8 cellular contexts compared by ENCODE assay signal in the genomic region with DNA sequence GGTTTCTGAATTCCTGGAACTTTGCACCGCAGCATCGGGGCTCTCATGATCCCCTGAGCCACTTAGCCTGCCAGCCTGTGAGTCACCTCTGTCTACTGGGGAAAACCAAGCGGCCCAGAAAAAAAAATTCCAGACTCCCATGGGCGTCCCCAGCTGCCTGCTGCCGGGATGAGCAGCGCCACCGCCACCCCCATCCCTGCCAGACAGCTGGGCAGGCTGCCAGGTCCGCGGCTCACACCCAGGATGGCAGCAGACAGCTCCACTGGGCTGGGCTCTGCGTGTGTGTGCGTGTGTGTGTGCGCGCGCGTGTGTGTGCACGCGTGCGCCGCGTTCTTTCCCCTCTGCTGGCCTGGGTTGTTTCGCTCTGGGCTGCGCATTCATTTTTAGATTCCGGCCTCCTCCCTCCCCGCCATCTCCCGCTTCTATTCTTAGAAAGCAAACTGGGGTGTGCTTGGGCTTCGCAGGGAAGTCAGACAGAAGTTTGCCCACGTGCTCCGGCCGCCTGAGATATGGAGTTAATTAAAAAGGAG. TPM values are rescaled to one million over a fixed set of nuclear protein-coding genes. Genes with fewer than 3 reads are reported as not detected.
DNase-seq lines count a peak whose midpoint lies in the region; ATAC-seq and TF ChIP-seq lines count a peak whose summit lies in the region.

No MANE protein-coding gene starts in this region.

- H3K4me3 ChIP-seq in AG10803 (ENCODE audit: low read length) = peak overlapping the region; percentile 55
- H3K4me3 ChIP-seq in duodenal mucosa (ENCODE audit: low read depth in 1 of 2, low read length in 2 of 2) = peak overlapping the region in 1 of 2 donors; percentile 54

- POLR2A ChIA-PET in activated CD8-positive, alpha-beta T cell treated with anti-CD3 and anti-CD28 coated beads, Interleukin-2, amount 10 ng/mL, durations not matched to agents 7 days and 5 days (lab: Charles Lee) = no interaction called here

- peak; percentile 47 for ATAC-seq in GM21786 (IDR thresholded peaks at IDR 0.05; ENCODE audit: unreplicated experiment)
- ATAC-seq in activated CD8-positive, alpha-beta T cell treated with anti-CD3 and anti-CD28 coated beads, Interleukin-2, amount 10 ng/mL, durations not matched to agents 7 days and 5 days = peak; percentile 60

- CTCF ChIA-PET in activated CD8-positive, alpha-beta T cell treated with anti-CD3 and anti-CD28 coated beads, Interleukin-2, amount 10 ng/mL, durations not matched to agents 7 days and 5 days (lab: Charles Lee) = no interaction called here

- no peaks in the 10 kb centered on the region for H3K9me3 ChIP-seq in duodenal mucosa (ENCODE audit: control insufficient read depth in 1 of 2, low read length in 2 of 2)

- no peaks in the 10 kb centered on the region for H3K9me3 Mint-ChIP-seq in activated CD8-positive, alpha-beta T cell treated with anti-CD3 and anti-CD28 coated beads, Interleukin-2, amount 10 ng/mL, durations not matched to agents 7 days and 5 days (ENCODE audit: insufficient read depth)

- no peak overlapping the region for H3K9ac ChIP-seq in duodenal mucosa (ENCODE audit: low read depth in 1 of 2, low read length in 2 of 2)

- H3K4me1 Mint-ChIP-seq in activated CD8-positive, alpha-beta T cell treated with anti-CD3 and anti-CD28 coated beads, Interleukin-2, amount 10 ng/mL, durations not matched to agents 7 days and 5 days (ENCODE audit: low read depth) = peaks cover 14% of the 10 kb centered on the region

- peak overlapping the region; percentile 27 for H3K4me3 Mint-ChIP-seq in activated CD8-positive, alpha-beta T cell treated with anti-CD3 and anti-CD28 coated beads, Interleukin-2, amount 10 ng/mL, durations not matched to agents 7 days and 5 days

- no peak overlapping the region for H3K27ac Mint-ChIP-seq in activated CD8-positive, alpha-beta T cell treated with anti-CD3 and anti-CD28 coated beads, Interleukin-2, amount 10 ng/mL, durations not matched to agents 7 days and 5 days

- H3K36me3 ChIP-seq in duodenal mucosa (ENCODE audit: control insufficient read depth in 1 of 2, insufficient read depth in 2 of 2, low read length in 2 of 2) = no peaks in the 10 kb centered on the region

- peak; percentile 79 for DNase-seq in AG10803 (ENCODE audit: low read depth)
- peak; percentile 66 for DNase-seq in NCI-H345 (lab: John Stamatoyannopoulos, UW)
- DNase-seq in activated CD8-positive, alpha-beta T cell treated with anti-CD3 and anti-CD28 coated beads, Interleukin-2, amount 10 ng/mL, durations not matched to agents 7 days and 5 days = peak; percentile 34
- peak; percentile 62 for DNase-seq in midbrain (lab: John Stamatoyannopoulos, UW)
- DNase-seq in stimulated activated CD8-positive, alpha-beta memory T cell treated with anti-CD3 and anti-CD28 coated beads, Interleukin-15, amount 100 ng/mL, for 48 hours (ENCODE audit: low read depth in 2 of 2) = peak; percentile 8 to 34
- DNase-seq in OCI-M2 (lab: John Stamatoyannopoulos, UW; ENCODE audit: unreplicated experiment) = no peak

- H3K27ac ChIP-seq in duodenal mucosa (ENCODE audit: low read depth, low read length) = peak overlapping the region; percentile 18

- TF ChIP-seq CTCF in AG10803 (conservative IDR thresholded peaks at IDR 0.05; ENCODE audit: low read length) = no peak

- H3K36me3 Mint-ChIP-seq in activated CD8-positive, alpha-beta T cell treated with anti-CD3 and anti-CD28 coated beads, Interleukin-2, amount 10 ng/mL, durations not matched to agents 7 days and 5 days (ENCODE audit: low read depth) = no peaks in the 10 kb centered on the region

- peaks cover 22 to 35% of the 10 kb centered on the region in 2 donors for H3K27me3 ChIP-seq in duodenal mucosa (ENCODE audit: control insufficient read depth in 1 of 2, insufficient read depth in 2 of 2, low read length in 2 of 2)

- H3K27me3 Mint-ChIP-seq in activated CD8-positive, alpha-beta T cell treated with anti-CD3 and anti-CD28 coated beads, Interleukin-2, amount 10 ng/mL, durations not matched to agents 7 days and 5 days (ENCODE audit: low read depth) = peaks cover 25% of the 10 kb centered on the region

- H3K4me1 ChIP-seq in duodenal mucosa (ENCODE audit: control insufficient read depth in 1 of 2, insufficient read depth in 2 of 2, low read length in 2 of 2) = peaks cover 11 to 17% of the 10 kb centered on the region in 2 donors

RNA-seq across cellular contexts. Expression of a gene that starts 38.9 kb away (rescaled TPM):
- under 1 TPM in 1 of 2 experiments, not detected in 1; 0.37 TPM for total RNA-seq in activated CD8-positive, alpha-beta T cell treated with anti-CD3 and anti-CD28 coated beads, Interleukin-2, amount 10 ng/mL, durations not matched to agents 7 days and 5 days
